Comparison of ENCODE assay signal across 8 cellular contexts in genomic region chr2:191013876-191014652, GRCh38. TPM values are rescaled to one million over a fixed set of nuclear protein-coding genes. Genes with fewer than 3 reads are reported as not detected.
DNase-seq lines count a peak whose midpoint lies in the region; ATAC-seq and TF ChIP-seq lines count a peak whose summit lies in the region.

TSS of gene STAT1 (minus strand) at chr2:191014171. CDS start at chr2:191010003, 4,168 bp downstream.

- H3K36me3 ChIP-seq in SU-DHL-6 (ENCODE audit: low read length): 0 out of 2 replicates have a peak, but pooled peaks cover 7% of the 10 kb centered on the region
- H3K36me3 ChIP-seq in adipocyte (ENCODE audit: control insufficient read depth, insufficient read depth, low read length, severe bottlenecking): peaks cover 27% of the 10 kb centered on the region
- H3K36me3 ChIP-seq in heart left ventricle: peaks cover 0 to 40% (median 17%) of the 10 kb centered on the region in 9 donors

- no peaks in the 10 kb centered on the region for H4K20me1 ChIP-seq in SU-DHL-6 (ENCODE audit: low read depth, low read length)

- peak within 1 kb of the TSS; percentile 83 for H3K9ac ChIP-seq in SU-DHL-6 (ENCODE audit: low read length)
- H3K9ac ChIP-seq in adipocyte (ENCODE audit: low read length): peak within 1 kb of the TSS; percentile 94

- intact Hi-C loops in heart left ventricle (cut with DNase I): loop anchor here in 3 of 10 donors (2.0 to 5.0 kb wide), 2 partner anchors 133 to 232 kb away; partner anchors contain the start of gene GLS (in 2 of the 3)

- ATAC-seq in HG02678 (IDR thresholded peaks at IDR 0.05; ENCODE audit: unreplicated experiment) (peak; percentile 79), heart left ventricle (peak; percentile 89 to 98 (median 96))

- WGBS in heart left ventricle, 4 donors: 0 to 1% (median 0%) methylated on average over 22 to 74 of the region's 74 CpGs

- no peaks in the 10 kb centered on the region for H3K36me3 Mint-ChIP-seq in type B pancreatic cell

- H3K27ac Mint-ChIP-seq in type B pancreatic cell: no peak within 1 kb of the TSS

- H3K27me3 ChIP-seq in SU-DHL-6 (ENCODE audit: low read length) (no peaks in the 10 kb centered on the region), adipocyte (replicated peaks; ENCODE audit: control insufficient read depth, insufficient read depth, low read length) (no peaks in the 10 kb centered on the region), heart left ventricle (no peaks in the 10 kb centered on the region)

- peak in 1 of 2 donors; percentile 95 for TF ChIP-seq POLR2A in heart left ventricle (IDR thresholded peaks at IDR 0.05)

- H3K27ac ChIP-seq in SU-DHL-6 (ENCODE audit: low read depth, low read length): 0 out of 2 replicates have a peak within 1 kb of the TSS, but pooled peaks have one; percentile 35
- H3K27ac ChIP-seq in heart left ventricle: peak within 1 kb of the TSS; percentile 75 to 98 (median 90)

- H3K4me1 ChIP-seq in adipocyte (ENCODE audit: control insufficient read depth, insufficient read depth, low read length) (peaks cover 40% of the 10 kb centered on the region), heart left ventricle (peaks cover 0 to 69% (median 30%) of the 10 kb centered on the region in 12 donors)

- no peaks in the 10 kb centered on the region for H3K9me2 ChIP-seq in SU-DHL-6 (replicated peaks; ENCODE audit: insufficient read depth, low read length)

- peaks cover 9% of the 10 kb centered on the region for H3K27me3 Mint-ChIP-seq in type B pancreatic cell

- no peak within 1 kb of the TSS for H3K4me3 Mint-ChIP-seq in type B pancreatic cell

- H3K9me3 Mint-ChIP-seq in type B pancreatic cell: no peaks in the 10 kb centered on the region

- TF ChIP-seq CTCF in GM12873 (IDR thresholded peaks at IDR 0.05; ENCODE audit: insufficient read depth, low read depth, low read length, missing control alignments) (peak; percentile 1), SU-DHL-6 (IDR thresholded peaks at IDR 0.05; ENCODE audit: insufficient read depth, low read length, poor library complexity, severe bottlenecking) (no peak), heart left ventricle (IDR thresholded peaks at IDR 0.05) (peak in 6 of 12 donors; percentile 6 to 37 (median 20)), type B pancreatic cell (conservative IDR thresholded peaks at IDR 0.05) (peak; percentile 31)

- no peaks in the 10 kb centered on the region for H3K9me3 ChIP-seq in SU-DHL-6 (ENCODE audit: insufficient read depth, low read length)
- no peaks in the 10 kb centered on the region for H3K9me3 ChIP-seq in adipocyte (ENCODE audit: control insufficient read depth, low read length)
- no peaks in the 10 kb centered on the region for H3K9me3 ChIP-seq in heart left ventricle

- peaks cover 12% of the 10 kb centered on the region; the same call in 1 of the 2 replicates for H3K79me2 ChIP-seq in SU-DHL-6 (ENCODE audit: insufficient read depth, low read length)

- no peaks in the 10 kb centered on the region for H3K4me1 Mint-ChIP-seq in type B pancreatic cell (ENCODE audit: unreplicated experiment)

- H2AFZ ChIP-seq in SU-DHL-6 (ENCODE audit: low read depth, low read length, severe bottlenecking): peak within 1 kb of the TSS; percentile 88

- H3K4me3 ChIP-seq in SU-DHL-6 (ENCODE audit: insufficient read depth, low read length, poor library complexity, severe bottlenecking): peak within 1 kb of the TSS; percentile 80
- peak within 1 kb of the TSS; percentile 93 for H3K4me3 ChIP-seq in adipocyte (ENCODE audit: low read length)
- peak within 1 kb of the TSS; percentile 72 to 94 (median 82) for H3K4me3 ChIP-seq in heart left ventricle

- H3K4me2 ChIP-seq in SU-DHL-6 (ENCODE audit: low read depth, low read length, poor library complexity, severe bottlenecking): peak within 1 kb of the TSS; percentile 95

- H3F3A ChIP-seq in SU-DHL-6 (ENCODE audit: insufficient read depth): peaks cover under 1% of the 10 kb centered on the region; the same call in 1 of the 2 replicates

- peak; percentile 85 for DNase-seq in NCI-H1105 treated with DMSO at 0.1 percent for 48 hours (lab: John Stamatoyannopoulos, UW)
- peak; percentile 98 for DNase-seq in adipocyte (ENCODE audit: low read depth)
- DNase-seq in heart left ventricle: peak; percentile 94 to 97 (median 95)
- peak; percentile 85 for DNase-seq in pons (ENCODE audit: low spot score)
- peak; percentile 96 for DNase-seq in type B pancreatic cell (ENCODE audit: extremely low spot score, unreplicated experiment)

RNA-seq across cellular contexts. Expression of gene STAT1, which starts in this region (rescaled TPM):
- total RNA-seq in heart left ventricle (100 to 1,000 TPM in 1 of 9 donors, 10 to 100 TPM in 8; 29.1 to 469 (median 55.1) TPM), type B pancreatic cell (ENCODE audit: low replicate concordance) (52.8 and 85.6 TPM in 2 replicates)
- polyA plus RNA-seq in heart left ventricle: 10 to 100 TPM in 1 of 2 donors, 1 to 10 TPM in 1; 7.8 to 31.8 TPM

Comparison
In these comparisons a context has a peak if more than half of its experiments do, and no peak if none do; other contexts are left out.
1. Peak in every context shown above with its lines: DNase-seq, ATAC-seq, H3K4me3 ChIP-seq and H3K27ac ChIP-seq.